Comparison of ENCODE assay signal across 2 cellular contexts in genomic region chr2:149487189-149487588, GRCh38.
TF ChIP-seq lines count a peak whose summit lies in the region.

No MANE protein-coding gene starts in this region.

TF ChIP-seq in liver, 16 proteins besides CTCF, POLR2A, EP300 and RAD21 (continued from another document):
- TF ChIP-seq REST (IDR thresholded peaks at IDR 0.05) (no peak), ZBTB33 (IDR thresholded peaks at IDR 0.05) (no peak), YY1 (IDR thresholded peaks at IDR 0.05) (no peak), HNF4G (IDR thresholded peaks at IDR 0.05) (no peak), FOXA2 (IDR thresholded peaks at IDR 0.05) (no peak)

TF ChIP-seq in HepG2, 621 proteins besides CTCF, POLR2A, EP300 and RAD21 (continued from another document):
- TF ChIP-seq KLF11 (CRISPR knock-in tag; IDR thresholded peaks at IDR 0.05) (no peak), AHR (CRISPR knock-in tag; IDR thresholded peaks at IDR 0.05) (no peak), ZNF337 (CRISPR knock-in tag; IDR thresholded peaks at IDR 0.05; ENCODE audit: borderline replicate concordance, low read depth) (no peak), HMG20A (CRISPR knock-in tag; IDR thresholded peaks at IDR 0.05; ENCODE audit: borderline replicate concordance) (no peak), HHEX (CRISPR knock-in tag; IDR thresholded peaks at IDR 0.05) (no peak), KLF13 (CRISPR knock-in tag; IDR thresholded peaks at IDR 0.05) (no peak), ZFX (CRISPR knock-in tag; IDR thresholded peaks at IDR 0.05; ENCODE audit: low read depth) (no peak)
